In the genomic region with DNA sequence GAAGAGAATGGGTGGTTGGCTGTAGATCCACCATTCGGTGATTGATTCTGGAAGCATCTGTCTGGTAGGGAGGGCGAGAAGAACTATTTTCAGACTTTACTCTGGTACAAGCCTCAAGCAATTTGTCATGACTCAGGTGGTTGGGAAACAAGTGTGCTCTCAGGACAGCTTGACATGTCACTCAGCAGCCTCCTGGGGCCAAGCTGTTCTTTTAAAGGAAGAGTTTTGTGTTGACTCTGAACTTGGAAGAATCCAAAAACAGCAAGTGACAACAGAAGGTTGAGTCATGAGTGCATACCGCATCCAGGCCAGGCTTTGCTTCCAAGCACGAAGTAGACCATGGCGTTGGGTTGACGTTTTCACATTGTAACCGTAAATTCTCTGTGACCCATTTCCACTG, we compare ENCODE assay signal across 27 cellular contexts.
A peak's percentile ranks its signal among the peaks of the same experiment; 100 is the strongest.
DNase-seq lines count a peak whose midpoint lies in the region; ATAC-seq and TF ChIP-seq lines count a peak whose summit lies in the region.
"Had no signal": no experiment of that assay in that cellular context is flagged by ENCODE, and none has a peak within 500 bp of the region (broad histone marks: within the 10 kb centered on the region; RNA-seq: fewer than 3 reads in every experiment).

No MANE protein-coding gene starts in this region.

- DNase-seq in LHCN-M2 (ENCODE audit: low read depth) (peak; percentile 61), MCF 10A (ENCODE audit: unreplicated experiment) (peak; percentile 92), foreskin keratinocyte (peak; percentile 56 to 80), NCI-H345 treated with DMSO at 0.1 percent for 48 hours (lab: John Stamatoyannopoulos, UW; ENCODE audit: unreplicated experiment) (no peak)
- no peak for DNase-seq in activated CD4-positive, alpha-beta T cell treated with anti-CD3 and anti-CD28 coated beads, Interleukin-2, amount 50 U/mL, for 4 hours
- DNase-seq in activated CD4-positive, alpha-beta T cell treated with anti-CD3 and anti-CD28 coated beads for 4 hours, result no peak
- DNase-seq: ACHN; activated CD4-positive, alpha-beta T cell treated with anti-CD3 and anti-CD28 coated beads for 36 hours; activated gamma-delta T cell treated with Interleukin-2 at 50 U/mL for 16 hours; activated T-cell treated with anti-CD3 and anti-CD28 coated beads, Interleukin-2, amount 50 U/mL, for 24 hours; colonic mucosa; head of caudate nucleus; left cardiac atrium; mesenchymal stem cell; naive thymus-derived CD4-positive, alpha-beta T cell; NCI-H524; occipital lobe; retina; RPMI8226; SK-N-SH; stimulated activated CD4-positive, alpha-beta T cell treated with anti-CD3 and anti-CD28 coated beads, Interleukin-4, amount 100 ng/mL, for 1 hour; T-helper 2 cell had no signal

- ATAC-seq in foreskin keratinocyte (peak; percentile 39), GM18498 (IDR thresholded peaks at IDR 0.05; ENCODE audit: unreplicated experiment) (no peak)
- ATAC-seq: activated CD4-positive, alpha-beta T cell treated with anti-CD3 and anti-CD28 coated beads for 36 hours; GM12878; naive thymus-derived CD4-positive, alpha-beta T cell; stimulated activated memory B cell treated with anti-CD40 and anti-IgM and Interleukin-4, amounts not matched to agents 10 μg/mL and 1 μg/mL and 100 μg/mL, for 72 hours had no signal

- BruUV-seq in MCF 10A (replicated peaks; lab: Mats Ljungman, UMichigan), result no TSS peak

- H3K4me1 ChIP-seq in foreskin keratinocyte, result peaks cover 41% of the 10 kb centered on the region
- H3K4me1 ChIP-seq in skeletal muscle tissue (ENCODE audit: control insufficient read depth in 3 of 3, insufficient read depth in 3 of 3, low read length in 3 of 3), result peaks cover 13 to 36% (median 18%) of the 10 kb centered on the region in 3 donors
- H3K4me1 ChIP-seq: colonic mucosa had no signal

- H3K9me3 ChIP-seq in skeletal muscle tissue (ENCODE audit: control insufficient read depth in 3 of 3, low read length in 3 of 3), result no peaks in the 10 kb centered on the region
- H3K9me3 ChIP-seq: colonic mucosa, SK-N-SH had no signal

- peak overlapping the region; percentile 59 for H3K27ac Mint-ChIP-seq in MCF 10A (ENCODE audit: low read depth, unreplicated experiment)
- H3K27ac Mint-ChIP-seq: activated CD4-positive, alpha-beta T cell treated with anti-CD3 and anti-CD28 coated beads for 36 hours; activated T-cell treated with anti-CD3 and anti-CD28 coated beads, Interleukin-2, amount 50 U/mL, for 24 hours; brain; naive thymus-derived CD4-positive, alpha-beta T cell; stimulated activated memory B cell treated with anti-CD40 and anti-IgM and Interleukin-4, amounts not matched to agents 10 μg/mL and 1 μg/mL and 100 μg/mL, for 72 hours had no signal

- H3K4me3 Mint-ChIP-seq in MCF 10A (ENCODE audit: unreplicated experiment), result no peak overlapping the region
- H3K4me3 Mint-ChIP-seq: activated CD4-positive, alpha-beta T cell treated with anti-CD3 and anti-CD28 coated beads for 36 hours; activated T-cell treated with anti-CD3 and anti-CD28 coated beads, Interleukin-2, amount 50 U/mL, for 24 hours; brain; naive thymus-derived CD4-positive, alpha-beta T cell; stimulated activated memory B cell treated with anti-CD40 and anti-IgM and Interleukin-4, amounts not matched to agents 10 μg/mL and 1 μg/mL and 100 μg/mL, for 72 hours had no signal

- H3K9ac ChIP-seq in skeletal muscle tissue (ENCODE audit: low read depth in 1 of 3, low read length in 3 of 3), result no peak overlapping the region
- H3K9ac ChIP-seq: SK-N-SH had no signal

- intact Hi-C loops in MCF 10A (cut with micrococcal nuclease), result no loop called here

- H3K9me3 Mint-ChIP-seq in MCF 10A (ENCODE audit: unreplicated experiment), result no peaks in the 10 kb centered on the region
- H3K9me3 Mint-ChIP-seq: activated T-cell treated with anti-CD3 and anti-CD28 coated beads, Interleukin-2, amount 50 U/mL, for 24 hours; brain; stimulated activated memory B cell treated with anti-CD40 and anti-IgM and Interleukin-4, amounts not matched to agents 10 μg/mL and 1 μg/mL and 100 μg/mL, for 72 hours had no signal

- no peaks in the 10 kb centered on the region for H3K36me3 Mint-ChIP-seq in MCF 10A (ENCODE audit: insufficient read depth, unreplicated experiment)
- H3K36me3 Mint-ChIP-seq: brain; naive thymus-derived CD4-positive, alpha-beta T cell; stimulated activated memory B cell treated with anti-CD40 and anti-IgM and Interleukin-4, amounts not matched to agents 10 μg/mL and 1 μg/mL and 100 μg/mL, for 72 hours had no signal

- no peaks in the 10 kb centered on the region for H3K36me3 ChIP-seq in skeletal muscle tissue (ENCODE audit: control insufficient read depth in 3 of 3, insufficient read depth in 3 of 3, low read length in 3 of 3)
- H3K36me3 ChIP-seq: colonic mucosa had no signal

- peaks cover 63% of the 10 kb centered on the region for H3K4me1 Mint-ChIP-seq in MCF 10A (ENCODE audit: insufficient read depth, unreplicated experiment)
- H3K4me1 Mint-ChIP-seq: brain; naive thymus-derived CD4-positive, alpha-beta T cell; stimulated activated memory B cell treated with anti-CD40 and anti-IgM and Interleukin-4, amounts not matched to agents 10 μg/mL and 1 μg/mL and 100 μg/mL, for 72 hours had no signal

- CTCF ChIA-PET in MCF 10A (lab: Yijun Ruan, JAX), result interaction anchor here (1.3 to 3.7 kb wide), 3 partner anchors 11 to 42 kb away, joined by 3 to 17 read pairs (median 16); no protein-coding TSS in a partner anchor

- no peaks in the 10 kb centered on the region for H3K27me3 ChIP-seq in foreskin keratinocyte
- H3K27me3 ChIP-seq in skeletal muscle tissue (ENCODE audit: control insufficient read depth in 3 of 3, insufficient read depth in 3 of 3, low read length in 3 of 3), result no peaks in the 10 kb centered on the region
- H3K27me3 ChIP-seq: colonic mucosa had no signal

- no peaks in the 10 kb centered on the region for H3K27me3 Mint-ChIP-seq in MCF 10A (ENCODE audit: insufficient read depth, unreplicated experiment)
- H3K27me3 Mint-ChIP-seq: activated CD4-positive, alpha-beta T cell treated with anti-CD3 and anti-CD28 coated beads for 36 hours had no signal

- TF ChIP-seq CTCF in MCF 10A (IDR thresholded peaks at IDR 0.05; ENCODE audit: unreplicated experiment) (no peak), foreskin keratinocyte (conservative IDR thresholded peaks at IDR 0.05) (no peak)

- no peak overlapping the region for H3K4me3 ChIP-seq in skeletal muscle tissue (ENCODE audit: low read length in 3 of 3)
- H3K4me3 ChIP-seq: colonic mucosa, GM12878 had no signal

- H3K27ac ChIP-seq in foreskin keratinocyte (no peak overlapping the region), skeletal muscle tissue (ENCODE audit: low read depth, low read length) (peak overlapping the region; percentile 77)
- H3K27ac ChIP-seq: colonic mucosa had no signal

- POLR2A ChIA-PET in MCF 10A (lab: Yijun Ruan, JAX), result interaction anchor here (0.5 to 8.2 kb wide), 18 partner anchors 9 to 522 kb away, joined by 3 to 63 read pairs (median 4); no protein-coding TSS in a partner anchor

Comparison
In these comparisons a context has a peak if more than half of its experiments do, and no peak if none do; other contexts are left out.
1. DNase-seq: peak in LHCN-M2 (single experiment), MCF 10A (single experiment) and foreskin keratinocyte (2 of 2); none in activated CD4-positive, alpha-beta T cell treated with anti-CD3 and anti-CD28 coated beads, Interleukin-2, amount 50 U/mL, for 4 hours (0 of 2), activated CD4-positive, alpha-beta T cell treated with anti-CD3 and anti-CD28 coated beads for 4 hours (0 of 2) and NCI-H345 treated with DMSO at 0.1 percent for 48 hours (single experiment).